ENCODE assay signal across 23 cellular contexts in genomic region chr7:18425873-18426520, GRCh38.
DNase-seq lines count a peak whose midpoint lies in the region; FAIRE-seq and TF ChIP-seq lines count a peak whose summit lies in the region.
"Had no signal": no experiment of that assay in that cellular context is flagged by ENCODE, and none has a peak within 500 bp of the region (broad histone marks: within the 10 kb centered on the region; RNA-seq: fewer than 3 reads in every experiment).

No MANE protein-coding gene starts in this region.

- intact Hi-C loops in MCF 10A (cut with micrococcal nuclease) (no loop called here), breast epithelium (cut with DNase I; ENCODE audit: low total_unique reads) (no loop called here)

- H3K36me3 Mint-ChIP-seq in MCF 10A (ENCODE audit: insufficient read depth, unreplicated experiment): no peaks in the 10 kb centered on the region
- H3K36me3 Mint-ChIP-seq: activated naive CD8-positive, alpha-beta T cell treated with anti-CD3 and anti-CD28 coated beads for 36 hours had no signal

- H3K27me3 Mint-ChIP-seq in MCF 10A (ENCODE audit: insufficient read depth, unreplicated experiment): no peaks in the 10 kb centered on the region
- H3K27me3 Mint-ChIP-seq: activated naive CD8-positive, alpha-beta T cell treated with anti-CD3 and anti-CD28 coated beads for 36 hours had no signal

- H3K4me1 ChIP-seq in breast epithelium: no peaks in the 10 kb centered on the region

- no peak overlapping the region for H3K4me3 Mint-ChIP-seq in MCF 10A (ENCODE audit: unreplicated experiment)
- H3K4me3 Mint-ChIP-seq: activated naive CD8-positive, alpha-beta T cell treated with anti-CD3 and anti-CD28 coated beads for 36 hours; T-helper 2 cell treated with Interferon-gamma antibody and Interleukin-4, amounts not matched to agents 5 μg/mL and 100 μg/mL, for 36 hours had no signal

- H3K36me3 ChIP-seq in breast epithelium (no peaks in the 10 kb centered on the region), SK-N-MC (ENCODE audit: insufficient read depth, low read length) (no peaks in the 10 kb centered on the region)
- H3K36me3 ChIP-seq: esophagus squamous epithelium, HAP-1, SJSA1, stomach, upper lobe of left lung had no signal

- BruUV-seq in MCF 10A (replicated peaks; lab: Mats Ljungman, UMichigan): no TSS peak

- DNase-seq in MCF 10A (ENCODE audit: unreplicated experiment) (no peak), breast epithelium (ENCODE audit: low spot score in 2 of 2) (no peak), SK-N-MC (ENCODE audit: low read depth, low spot score) (peak; percentile 63), myocyte (ENCODE audit: low read depth) (peak; percentile 28), NCI-H2029 (lab: John Stamatoyannopoulos, UW) (no peak), NCI-H1092 (lab: John Stamatoyannopoulos, UW) (no peak), urothelium cell line (ENCODE audit: low spot score) (no peak), NCI-H1930 (lab: John Stamatoyannopoulos, UW) (no peak)
- DNase-seq: activated CD8-positive, alpha-beta memory T cell treated with anti-CD3 and anti-CD28 coated beads, Interleukin-2, amount 50 U/mL, for 4 hours; activated naive CD8-positive, alpha-beta T cell treated with anti-CD3 and anti-CD28 coated beads for 36 hours; effector CD8-positive, alpha-beta T cell; esophagus squamous epithelium; kidney; NCI-H1694 treated with DMSO at 0.1 percent for 48 hours; stimulated activated CD4-positive, alpha-beta T cell treated with anti-CD3 and anti-CD28 coated beads, Interleukin-12 subunit alpha, Interleukin-12 subunit beta, amount 100 ng/mL, for 4 hours; stomach; upper lobe of left lung had no signal

- H3K9me3 ChIP-seq in breast epithelium (no peaks in the 10 kb centered on the region), SK-N-MC (ENCODE audit: low read depth, low read length) (no peaks in the 10 kb centered on the region)
- H3K9me3 ChIP-seq: esophagus squamous epithelium, HAP-1, SJSA1, stomach, upper lobe of left lung had no signal

- TF ChIP-seq POLR2A in breast epithelium (IDR thresholded peaks at IDR 0.05): no peak

- H3K4me3 ChIP-seq in breast epithelium: no peak overlapping the region
- H3K4me3 ChIP-seq in SK-N-MC: peak overlapping the region; percentile 71
- H3K4me3 ChIP-seq: esophagus squamous epithelium, HAP-1, lung, SJSA1, stomach, upper lobe of left lung had no signal

- H3K27ac ChIP-seq in breast epithelium (no peak overlapping the region), SK-N-MC (peak overlapping the region; percentile 95)
- H3K27ac ChIP-seq: C4-2B, esophagus squamous epithelium, stomach, upper lobe of left lung had no signal

- H3K9me3 Mint-ChIP-seq in MCF 10A (ENCODE audit: unreplicated experiment): no peaks in the 10 kb centered on the region
- H3K9me3 Mint-ChIP-seq: activated naive CD8-positive, alpha-beta T cell treated with anti-CD3 and anti-CD28 coated beads for 36 hours; activated T-helper 2 cell treated with anti-CD3 and anti-CD28 coated beads, Interferon-gamma antibody, Interleukin-2, Interleukin-4, amounts not matched to agents 10 μg/mL and 5 μg/mL and 100 μg/mL, durations not matched to agents 14 hours and 24 hours and 36 hours; T-helper 2 cell treated with Interferon-gamma antibody and Interleukin-4, amounts not matched to agents 5 μg/mL and 100 μg/mL, for 36 hours had no signal

- H3K27ac Mint-ChIP-seq in MCF 10A (ENCODE audit: low read depth, unreplicated experiment): peak overlapping the region; percentile 82
- H3K27ac Mint-ChIP-seq: activated naive CD8-positive, alpha-beta T cell treated with anti-CD3 and anti-CD28 coated beads for 36 hours; activated T-helper 2 cell treated with anti-CD3 and anti-CD28 coated beads, Interferon-gamma antibody, Interleukin-2, Interleukin-4, amounts not matched to agents 10 μg/mL and 5 μg/mL and 100 μg/mL, durations not matched to agents 14 hours and 24 hours and 36 hours; T-helper 2 cell treated with Interferon-gamma antibody and Interleukin-4, amounts not matched to agents 5 μg/mL and 100 μg/mL, for 36 hours had no signal

- no peaks in the 10 kb centered on the region for H3K27me3 ChIP-seq in breast epithelium
- H3K27me3 ChIP-seq: esophagus squamous epithelium, SJSA1, stomach, upper lobe of left lung had no signal

- FAIRE-seq in urothelium cell line (lab: Jason Lieb, UNC): no peak

- POLR2A ChIA-PET in MCF 10A (lab: Yijun Ruan, JAX): interaction anchor here (1.1 to 1.5 kb wide), 2 partner anchors 16 to 83 kb away, joined by 3 to 4 read pairs; no protein-coding TSS in a partner anchor

- CTCF ChIA-PET in MCF 10A (lab: Yijun Ruan, JAX): interaction anchor here (0.5 kb wide), 1 partner anchor 73 kb away, joined by 4 read pairs; no protein-coding TSS in a partner anchor

- H3K9ac ChIP-seq in SK-N-MC (ENCODE audit: insufficient read length): peak overlapping the region; percentile 35

- peaks cover 36% of the 10 kb centered on the region for H3K4me1 Mint-ChIP-seq in MCF 10A (ENCODE audit: insufficient read depth, unreplicated experiment)
- H3K4me1 Mint-ChIP-seq: activated naive CD8-positive, alpha-beta T cell treated with anti-CD3 and anti-CD28 coated beads for 36 hours had no signal

- no peak for TF ChIP-seq CTCF in MCF 10A (IDR thresholded peaks at IDR 0.05; ENCODE audit: unreplicated experiment)
- no peak for TF ChIP-seq CTCF in breast epithelium (IDR thresholded peaks at IDR 0.05)

Comparison
In these comparisons a context has a peak if more than half of its experiments do, and no peak if none do; other contexts are left out.
1. DNase-seq: peak in SK-N-MC (single experiment) and myocyte (single experiment); none in MCF 10A (single experiment), breast epithelium (0 of 2), NCI-H2029 (single experiment), NCI-H1092 (single experiment), urothelium cell line (single experiment) and NCI-H1930 (0 of 2).